10 cellular contexts compared by ENCODE assay signal in genomic region chr1:23567629-23567995, GRCh38. TPM values are rescaled to one million over a fixed set of nuclear protein-coding genes. Genes with fewer than 3 reads are reported as not detected.
DNase-seq lines count a peak whose midpoint lies in the region; ATAC-seq, FAIRE-seq and TF ChIP-seq lines count a peak whose summit lies in the region.
"Had no signal": no experiment of that assay in that cellular context is flagged by ENCODE, and none has a peak within 500 bp of the region (broad histone marks: within the 10 kb centered on the region; RNA-seq: fewer than 3 reads in every experiment).

No MANE protein-coding gene starts in this region.

- H3K27me3 Mint-ChIP-seq in endodermal cell (ENCODE audit: insufficient read depth): no peaks in the 10 kb centered on the region
- peaks cover 0 to 12% (median 0%) of the 10 kb centered on the region in 5 donors for H3K27me3 Mint-ChIP-seq in naive thymus-derived CD8-positive, alpha-beta T cell

- CTCF ChIA-PET in A549 (lab: Yijun Ruan, JAX): interaction anchor here (1.0 to 29.3 kb wide), 4 partner anchors 9 to 67 kb away, joined by 3 to 699 read pairs (median 17); no protein-coding TSS in a partner anchor

- TF ChIP-seq CTCF in A549 (IDR thresholded peaks at IDR 0.05) (no peak), endodermal cell (conservative IDR thresholded peaks at IDR 0.05) (no peak)

- H3K36me3 Mint-ChIP-seq in endodermal cell (ENCODE audit: low read depth): no peaks in the 10 kb centered on the region
- H3K36me3 Mint-ChIP-seq in naive thymus-derived CD8-positive, alpha-beta T cell: peaks cover 0 to 2% (median 0%) of the 10 kb centered on the region in 3 donors

- peaks cover 61% of the 10 kb centered on the region for H3K4me1 ChIP-seq in A549
- peaks cover 27% of the 10 kb centered on the region for H3K4me1 ChIP-seq in HUES48 (ENCODE audit: control insufficient read depth, insufficient read depth, low read length)
- H3K4me1 ChIP-seq in endodermal cell (ENCODE audit: control insufficient read depth, insufficient read depth, low read length): peaks cover 15% of the 10 kb centered on the region

- H3K9me3 Mint-ChIP-seq in endodermal cell: no peaks in the 10 kb centered on the region
- H3K9me3 Mint-ChIP-seq in naive thymus-derived CD8-positive, alpha-beta T cell: no peaks in the 10 kb centered on the region

- 93% methylated on average over 15 of the region's 15 CpGs for WGBS in A549 (ENCODE audit: missing lambda C conversion rate)
- WGBS in endodermal cell (ENCODE audit: insufficient coverage in 1 of 2, insufficient read length in 1 of 2), 2 experiments: 61 to 73% methylated on average over 7 to 15 of the region's 15 CpGs

- no peak overlapping the region for H3K9ac ChIP-seq in HUES48 (ENCODE audit: low read depth, low read length)
- no peak overlapping the region for H3K9ac ChIP-seq in endodermal cell (ENCODE audit: extremely low read depth, low read length, poor library complexity, severe bottlenecking)

- FAIRE-seq in A549 (lab: Jason Lieb, UNC): no peak

- H3K27me3 ChIP-seq in HUES48 (ENCODE audit: control insufficient read depth, insufficient read depth, low read length) (peaks cover 19% of the 10 kb centered on the region), endodermal cell (ENCODE audit: control insufficient read depth, insufficient read depth, low read length, poor library complexity, severe bottlenecking) (no peaks in the 10 kb centered on the region)

- peak overlapping the region; percentile 58 for H3K4me3 Mint-ChIP-seq in endodermal cell
- H3K4me3 Mint-ChIP-seq in naive thymus-derived CD8-positive, alpha-beta T cell: peak overlapping the region; percentile 70 to 88 (median 84)

- TF ChIP-seq POLR2A in A549 (IDR thresholded peaks at IDR 0.05; ENCODE audit: low read length): no peak

- TF ChIP-seq RAD21 in A549 (conservative IDR thresholded peaks at IDR 0.05 in 1 of 2, IDR thresholded peaks at IDR 0.05 in 1 of 2): no peak

- H3K36me3 ChIP-seq in HUES48 (ENCODE audit: control insufficient read depth, insufficient read depth, low read length): no peaks in the 10 kb centered on the region
- H3K36me3 ChIP-seq in endodermal cell (ENCODE audit: control insufficient read depth, insufficient read depth, low read length): no peaks in the 10 kb centered on the region

- H3K27ac Mint-ChIP-seq in endodermal cell: peak overlapping the region; percentile 91
- H3K27ac Mint-ChIP-seq in naive thymus-derived CD8-positive, alpha-beta T cell: peak overlapping the region in 8 of 10 donors; percentile 34 to 89 (median 70)

- DNase-seq in A549 (ENCODE audit: low read depth in 1 of 2, low spot score in 1 of 2): no peak
- no peak for DNase-seq in endodermal cell
- DNase-seq in naive thymus-derived CD8-positive, alpha-beta T cell: no peak
- no peak for DNase-seq in NCI-H1105 (lab: John Stamatoyannopoulos, UW)
- no peak for DNase-seq in activated CD4-positive, alpha-beta T cell treated with anti-CD3 and anti-CD28 coated beads, Interleukin-2, amount 50 U/mL, for 4 hours
- DNase-seq: cerebellar nuclear complex; stimulated activated CD4-positive, alpha-beta T cell treated with anti-CD3 and anti-CD28 coated beads, Interleukin-4, amount 100 ng/mL, for 1 hour had no signal

- peak overlapping the region; percentile 88 to 96 for H3K27ac ChIP-seq in A549
- peak overlapping the region; percentile 36 for H3K27ac ChIP-seq in HUES48 (ENCODE audit: low read depth, low read length)
- H3K27ac ChIP-seq in endodermal cell (ENCODE audit: low read depth, low read length): peak overlapping the region; percentile 98

- H3K4me2 ChIP-seq in A549: peak overlapping the region; percentile 89

- POLR2A ChIA-PET in A549 (lab: Yijun Ruan, JAX): interaction anchor here (1.9 to 3.2 kb wide), 2 partner anchors 8 to 9 kb away, joined by 7 to 16 read pairs; partner anchors contain the start of gene ID3
- POLR2A ChIA-PET in naive thymus-derived CD8-positive, alpha-beta T cell (lab: Charles Lee): interaction anchor here (0.6 to 3.1 kb wide), 8 partner anchors 9 to 267 kb away, joined by 3 to 14 read pairs (median 8); partner anchors contain the start of gene ID3

- H3K4me3 ChIP-seq in A549 (no peak overlapping the region; the same call in 2 of the 3 replicates), HUES48 (ENCODE audit: low read depth, low read length) (peak overlapping the region; percentile 42; the same call in 1 of the 2 replicates), endodermal cell (ENCODE audit: low read length) (peak overlapping the region; percentile 58)

- H3K4me1 Mint-ChIP-seq in endodermal cell: peaks cover 41% of the 10 kb centered on the region
- peaks cover 18 to 42% (median 32%) of the 10 kb centered on the region in 4 donors for H3K4me1 Mint-ChIP-seq in naive thymus-derived CD8-positive, alpha-beta T cell

- H3K9me3 ChIP-seq in A549 (no peaks in the 10 kb centered on the region), HUES48 (ENCODE audit: control insufficient read depth, insufficient read depth, low read length) (no peaks in the 10 kb centered on the region), endodermal cell (ENCODE audit: control insufficient read depth, low read length) (no peaks in the 10 kb centered on the region)

- ATAC-seq in A549: peak in 1 of 2 experiments; percentile 25; a peak in 1 of 6 replicates
- ATAC-seq in naive thymus-derived CD8-positive, alpha-beta T cell: peak in 1 of 2 donors; percentile 57
- no peak for ATAC-seq in HG02852 (IDR thresholded peaks at IDR 0.05; ENCODE audit: unreplicated experiment)
- no peak for ATAC-seq in GM19035 (IDR thresholded peaks at IDR 0.05; ENCODE audit: unreplicated experiment)

- no peak for TF ChIP-seq EP300 in A549 (IDR thresholded peaks at IDR 0.05)

TF ChIP-seq in A549, 52 proteins besides CTCF, POLR2A, EP300 and RAD21:
- TF ChIP-seq MAX (IDR thresholded peaks at IDR 0.05) (no peak), RFX5 (IDR thresholded peaks at IDR 0.05) (no peak), JUNB (IDR thresholded peaks at IDR 0.05) (no peak), MYC (IDR thresholded peaks at IDR 0.05; ENCODE audit: borderline replicate concordance, low read length) (no peak), ZNF302 (CRISPR knock-in tag; IDR thresholded peaks at IDR 0.05) (no peak), CHD2 (IDR thresholded peaks at IDR 0.05; ENCODE audit: low read length, partially characterized antibody) (no peak), ESRRA (IDR thresholded peaks at IDR 0.05; ENCODE audit: borderline replicate concordance, low read length) (no peak), SREBF2 (IDR thresholded peaks at IDR 0.05) (no peak), CBX2 (IDR thresholded peaks at IDR 0.05; ENCODE audit: borderline replicate concordance, low read depth) (no peak), HES2 (IDR thresholded peaks at IDR 0.05) (no peak), CHD4 (IDR thresholded peaks at IDR 0.05; ENCODE audit: borderline replicate concordance) (no peak), GATA3 (IDR thresholded peaks at IDR 0.05; ENCODE audit: borderline replicate concordance) (no peak), KDM5A (IDR thresholded peaks at IDR 0.05) (no peak), ZC3H11A (IDR thresholded peaks at IDR 0.05) (no peak), NFE2L2 (conservative IDR thresholded peaks at IDR 0.05; ENCODE audit: low read length) (no peak), RNF2 (IDR thresholded peaks at IDR 0.05; ENCODE audit: borderline replicate concordance, low read depth) (no peak), BHLHE40 (IDR thresholded peaks at IDR 0.05; ENCODE audit: low read depth, low read length) (no peak)
TF ChIP-seq in A549: peak in this region for 0.

RNA-seq across cellular contexts. Expression of gene ID3, which starts 8.3 kb away (rescaled TPM):
- polyA plus RNA-seq in A549 (2011; rRNA removed) (171 and 193 TPM in 2 replicates), A549 (2017; fragmentation: RNase III; extraction: RNeasy Plus Mini Kit Qiagen cat#74134 plus additional on column Dnase treatment) (209 to 336 TPM (median 288 TPM) in 3 replicates)
- 847 and 922 TPM in 2 replicates for polyA plus RNA-seq in A549 (2012; cell fraction: cytosol; rRNA removed)
- polyA plus RNA-seq in A549 (2012; cell fraction: nucleus; rRNA removed): 1,068 and 1,236 TPM in 2 replicates
- polyA minus RNA-seq in A549 (2011; rRNA and poly(A)+ RNA removed): 142 and 176 TPM in 2 replicates
- 100 to 1,000 TPM; 281 to 338 TPM for total RNA-seq in endodermal cell
- polyA plus RNA-seq in endodermal cell (2013, experiment 1 of 2): 319 TPM
- polyA plus RNA-seq in endodermal cell (2013, experiment 2 of 2): 289 TPM
- 10 to 100 TPM; 60.9 to 64.8 TPM for total RNA-seq in naive thymus-derived CD8-positive, alpha-beta T cell
- polyA plus RNA-seq in naive thymus-derived CD8-positive, alpha-beta T cell: 1 to 10 TPM; 2.7 to 10.0 (median 4.6) TPM

RNA-seq across cellular contexts. Expression of gene E2F2, which starts 36.6 kb away (rescaled TPM):
- 0.90 and 1.6 TPM in 2 replicates for polyA plus RNA-seq in A549 (2011; rRNA removed)
- polyA plus RNA-seq in A549 (2012; cell fraction: cytosol; rRNA removed): 1.8 and 2.4 TPM in 2 replicates
- 6.3 and 9.0 TPM in 2 replicates for polyA plus RNA-seq in A549 (2012; cell fraction: nucleus; rRNA removed)
- polyA plus RNA-seq in A549 (2017; fragmentation: RNase III; extraction: RNeasy Plus Mini Kit Qiagen cat#74134 plus additional on column Dnase treatment): 3.4 to 3.9 TPM (median 3.4 TPM) in 3 replicates
- polyA minus RNA-seq in A549 (2011; rRNA and poly(A)+ RNA removed): 3.0 and 3.3 TPM in 2 replicates
- total RNA-seq in endodermal cell: 1 to 10 TPM; 7.3 to 9.8 TPM
- 7.4 TPM for polyA plus RNA-seq in endodermal cell (2013, experiment 1 of 2)
- polyA plus RNA-seq in endodermal cell (2013, experiment 2 of 2): 7.7 TPM
- under 1 TPM; 0.10 to 0.14 TPM for total RNA-seq in naive thymus-derived CD8-positive, alpha-beta T cell
- polyA plus RNA-seq in naive thymus-derived CD8-positive, alpha-beta T cell: under 1 TPM in 2 of 3 donors, not detected in 1; 0.05 to 0.14 TPM

Comparison
In these comparisons a context has a peak if more than half of its experiments do, and no peak if none do; other contexts are left out.
1. H3K27ac ChIP-seq: peak in every context shown above with its lines; median percentile 98 in endodermal cell; 92 in A549; 36 in HUES48.
2. RNA of gene ID3, which starts 8.3 kb away (total RNA-seq): 281 to 338 TPM in endodermal cell; 60.9 to 64.8 TPM in naive thymus-derived CD8-positive, alpha-beta T cell; every median in the first group is over 4 times any median in the second.
3. RNA of gene E2F2, which starts 36.6 kb away (total RNA-seq): 7.3 to 9.8 TPM in endodermal cell; 0.10 to 0.14 TPM in naive thymus-derived CD8-positive, alpha-beta T cell; every median in the first group is over 4 times any median in the second.